ENCODE assay signal across 1 cellular context in the genomic region with DNA sequence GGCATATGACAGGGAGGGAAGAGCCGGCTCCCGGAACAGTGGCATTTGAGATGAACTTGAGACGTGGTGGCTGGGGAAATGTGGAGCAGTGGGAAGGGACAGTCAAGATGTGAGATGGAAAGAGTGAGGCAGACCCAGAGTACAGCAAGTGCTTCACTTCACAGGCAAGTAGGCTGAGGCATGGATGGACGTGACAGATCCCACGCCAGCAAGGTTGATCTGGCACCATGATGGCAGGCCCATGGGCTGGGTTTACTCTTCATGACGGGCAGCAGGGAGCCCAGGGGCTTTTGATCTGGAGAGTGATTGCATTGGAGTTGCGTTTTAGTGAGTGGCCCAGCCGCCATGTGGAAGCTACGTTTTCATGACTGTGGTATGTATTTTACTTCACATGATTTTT.
TF ChIP-seq lines count a peak whose summit lies in the region.

No MANE protein-coding gene starts in this region.

TF ChIP-seq in SK-N-SH treated with all-trans-retinoic acid at 6 μM for 48 hours, 23 proteins besides CTCF, POLR2A, EP300 and RAD21 (continued from another document):
- TF ChIP-seq, protein P1, sequence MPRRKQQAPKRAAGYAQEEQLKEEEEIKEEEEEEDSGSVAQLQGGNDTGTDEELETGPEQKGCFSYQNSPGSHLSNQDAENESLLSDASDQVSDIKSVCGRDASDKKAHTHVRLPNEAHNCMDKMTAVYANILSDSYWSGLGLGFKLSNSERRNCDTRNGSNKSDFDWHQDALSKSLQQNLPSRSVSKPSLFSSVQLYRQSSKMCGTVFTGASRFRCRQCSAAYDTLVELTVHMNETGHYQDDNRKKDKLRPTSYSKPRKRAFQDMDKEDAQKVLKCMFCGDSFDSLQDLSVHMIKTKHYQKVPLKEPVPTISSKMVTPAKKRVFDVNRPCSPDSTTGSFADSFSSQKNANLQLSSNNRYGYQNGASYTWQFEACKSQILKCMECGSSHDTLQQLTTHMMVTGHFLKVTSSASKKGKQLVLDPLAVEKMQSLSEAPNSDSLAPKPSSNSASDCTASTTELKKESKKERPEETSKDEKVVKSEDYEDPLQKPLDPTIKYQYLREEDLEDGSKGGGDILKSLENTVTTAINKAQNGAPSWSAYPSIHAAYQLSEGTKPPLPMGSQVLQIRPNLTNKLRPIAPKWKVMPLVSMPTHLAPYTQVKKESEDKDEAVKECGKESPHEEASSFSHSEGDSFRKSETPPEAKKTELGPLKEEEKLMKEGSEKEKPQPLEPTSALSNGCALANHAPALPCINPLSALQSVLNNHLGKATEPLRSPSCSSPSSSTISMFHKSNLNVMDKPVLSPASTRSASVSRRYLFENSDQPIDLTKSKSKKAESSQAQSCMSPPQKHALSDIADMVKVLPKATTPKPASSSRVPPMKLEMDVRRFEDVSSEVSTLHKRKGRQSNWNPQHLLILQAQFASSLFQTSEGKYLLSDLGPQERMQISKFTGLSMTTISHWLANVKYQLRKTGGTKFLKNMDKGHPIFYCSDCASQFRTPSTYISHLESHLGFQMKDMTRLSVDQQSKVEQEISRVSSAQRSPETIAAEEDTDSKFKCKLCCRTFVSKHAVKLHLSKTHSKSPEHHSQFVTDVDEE (CRISPR knock-in tag; IDR thresholded peaks at IDR 0.05): no peak
- TF ChIP-seq, protein P2, sequence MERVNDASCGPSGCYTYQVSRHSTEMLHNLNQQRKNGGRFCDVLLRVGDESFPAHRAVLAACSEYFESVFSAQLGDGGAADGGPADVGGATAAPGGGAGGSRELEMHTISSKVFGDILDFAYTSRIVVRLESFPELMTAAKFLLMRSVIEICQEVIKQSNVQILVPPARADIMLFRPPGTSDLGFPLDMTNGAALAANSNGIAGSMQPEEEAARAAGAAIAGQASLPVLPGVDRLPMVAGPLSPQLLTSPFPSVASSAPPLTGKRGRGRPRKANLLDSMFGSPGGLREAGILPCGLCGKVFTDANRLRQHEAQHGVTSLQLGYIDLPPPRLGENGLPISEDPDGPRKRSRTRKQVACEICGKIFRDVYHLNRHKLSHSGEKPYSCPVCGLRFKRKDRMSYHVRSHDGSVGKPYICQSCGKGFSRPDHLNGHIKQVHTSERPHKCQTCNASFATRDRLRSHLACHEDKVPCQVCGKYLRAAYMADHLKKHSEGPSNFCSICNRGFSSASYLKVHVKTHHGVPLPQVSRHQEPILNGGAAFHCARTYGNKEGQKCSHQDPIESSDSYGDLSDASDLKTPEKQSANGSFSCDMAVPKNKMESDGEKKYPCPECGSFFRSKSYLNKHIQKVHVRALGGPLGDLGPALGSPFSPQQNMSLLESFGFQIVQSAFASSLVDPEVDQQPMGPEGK (CRISPR knock-in tag; IDR thresholded peaks at IDR 0.05; ENCODE audit: borderline replicate concordance): no peak
- TF ChIP-seq ZNF565 (CRISPR knock-in tag; conservative IDR thresholded peaks at IDR 0.05; ENCODE audit: low read depth): no peak
- TF ChIP-seq, protein P3, sequence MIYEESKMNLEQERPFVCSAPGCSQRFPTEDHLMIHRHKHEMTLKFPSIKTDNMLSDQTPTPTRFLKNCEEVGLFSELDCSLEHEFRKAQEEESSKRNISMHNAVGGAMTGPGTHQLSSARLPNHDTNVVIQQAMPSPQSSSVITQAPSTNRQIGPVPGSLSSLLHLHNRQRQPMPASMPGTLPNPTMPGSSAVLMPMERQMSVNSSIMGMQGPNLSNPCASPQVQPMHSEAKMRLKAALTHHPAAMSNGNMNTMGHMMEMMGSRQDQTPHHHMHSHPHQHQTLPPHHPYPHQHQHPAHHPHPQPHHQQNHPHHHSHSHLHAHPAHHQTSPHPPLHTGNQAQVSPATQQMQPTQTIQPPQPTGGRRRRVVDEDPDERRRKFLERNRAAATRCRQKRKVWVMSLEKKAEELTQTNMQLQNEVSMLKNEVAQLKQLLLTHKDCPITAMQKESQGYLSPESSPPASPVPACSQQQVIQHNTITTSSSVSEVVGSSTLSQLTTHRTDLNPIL (CRISPR knock-in tag; IDR thresholded peaks at IDR 0.05; ENCODE audit: low read depth): no peak
- TF ChIP-seq ISL1 (CRISPR knock-in tag; IDR thresholded peaks at IDR 0.05): no peak
- no peak for TF ChIP-seq GLIS3 (CRISPR knock-in tag; IDR thresholded peaks at IDR 0.05)
- no peak for TF ChIP-seq ZC3H10 (CRISPR knock-in tag; IDR thresholded peaks at IDR 0.05)
